24 cellular contexts compared by ENCODE assay signal in the genomic region with DNA sequence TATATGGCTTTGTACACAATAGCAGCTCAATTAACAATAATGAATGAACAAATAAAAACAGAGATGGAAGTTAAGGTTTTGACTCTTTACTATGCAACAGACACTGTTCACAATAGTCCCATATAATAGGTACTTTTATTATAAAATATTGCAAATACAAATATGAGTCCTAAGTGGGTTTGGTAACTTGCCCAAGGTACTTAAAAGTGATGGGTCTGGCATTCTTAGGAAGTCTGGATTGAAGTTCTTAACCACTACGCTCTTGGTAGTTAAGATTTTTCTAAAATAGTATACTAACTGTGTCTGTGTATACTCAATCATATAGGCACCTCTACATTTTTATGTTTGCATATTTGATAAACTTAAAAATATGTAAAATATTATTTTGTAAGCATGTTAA. TPM values are rescaled to one million over a fixed set of nuclear protein-coding genes. Genes with fewer than 3 reads are reported as not detected.
DNase-seq lines count a peak whose midpoint lies in the region; ATAC-seq, FAIRE-seq and TF ChIP-seq lines count a peak whose summit lies in the region.
"Had no signal": no experiment of that assay in that cellular context is flagged by ENCODE, and none has a peak within 500 bp of the region (broad histone marks: within the 10 kb centered on the region; RNA-seq: fewer than 3 reads in every experiment).

No MANE protein-coding gene starts in this region.

- ATAC-seq in SK-N-SH treated with all-trans-retinoic acid at 6 μM for 48 hours = no peak
- ATAC-seq: GM12878 had no signal

- H4K20me1 ChIP-seq in SK-N-SH (ENCODE audit: insufficient read depth) = no peaks in the 10 kb centered on the region

- H2AFZ ChIP-seq in SK-N-SH (ENCODE audit: low read depth) = no peak overlapping the region

- POLR2A ChIA-PET in SK-N-SH (lab: Yijun Ruan, JAX) = no interaction called here

- no peak overlapping the region for H3K27ac ChIP-seq in SK-N-SH (ENCODE audit: low read depth in 2 of 2, low read length in 1 of 2)
- H3K27ac ChIP-seq: HL-60 had no signal

- H3K4me2 ChIP-seq in SK-N-SH = no peak overlapping the region

- DNase-seq in SK-N-SH = no peak
- DNase-seq in amniotic epithelial cell (ENCODE audit: low read depth) = peak; percentile 56
- DNase-seq in fibroblast of villous mesenchyme (ENCODE audit: low read depth) = peak; percentile 68
- no peak for DNase-seq in putamen (ENCODE audit: low spot score)
- DNase-seq in NCI-H146 treated with DMSO at 0.1 percent for 48 hours (lab: John Stamatoyannopoulos, UW; ENCODE audit: unreplicated experiment) = no peak
- no peak for DNase-seq in urothelium cell line (ENCODE audit: low spot score)
- DNase-seq: 8988T; BE2C; C1 segment of cervical spinal cord; CD4-positive, CD25-positive, alpha-beta regulatory T cell; CD8-positive, alpha-beta memory T cell; COR-L47; DMS 273 treated with DMSO at 0.1 percent for 48 hours; DMS53; DND-41; EL; GOT3; H7 had no signal

- CTCF ChIA-PET in SK-N-SH (lab: Yijun Ruan, JAX) = interaction anchor here (1.6 to 3.8 kb wide), 4 partner anchors 13 to 303 kb away, joined by 4 to 28 read pairs (median 6); no protein-coding TSS in a partner anchor

- H3K27me3 ChIP-seq in SK-N-SH (ENCODE audit: insufficient read depth) = no peaks in the 10 kb centered on the region
- H3K27me3 ChIP-seq: BE2C had no signal

- TF ChIP-seq CTCF in SK-N-SH (IDR thresholded peaks at IDR 0.05) (no peak), fibroblast of villous mesenchyme (IDR thresholded peaks at IDR 0.05; ENCODE audit: insufficient read depth, low read depth, low read length) (no peak)

- no peaks in the 10 kb centered on the region for H3F3A ChIP-seq in SK-N-SH (replicated peaks; ENCODE audit: insufficient read depth)

- no peaks in the 10 kb centered on the region for H3K79me2 ChIP-seq in SK-N-SH (ENCODE audit: insufficient read depth)

- no peak overlapping the region for H3K4me3 ChIP-seq in SK-N-SH (ENCODE audit: low read depth in 2 of 2, low read length in 1 of 2)
- H3K4me3 ChIP-seq in fibroblast of villous mesenchyme (ENCODE audit: low read depth, low read length) = no peak overlapping the region
- H3K4me3 ChIP-seq: GM12878 had no signal

- H3K9ac ChIP-seq in SK-N-SH = no peak overlapping the region

- FAIRE-seq in urothelium cell line (lab: Jason Lieb, UNC) = no peak
- FAIRE-seq: GM12878, HTR-8/SVneo had no signal

- WGBS in SK-N-SH (ENCODE audit: low lambda C conversion rate) = 95% methylated on average over 1 of the region's 1 CpG

- H3K36me3 ChIP-seq in SK-N-SH (replicated peaks in 1 of 2; ENCODE audit: control insufficient read depth in 1 of 2, insufficient read depth in 2 of 2, low read length in 1 of 2) = no peaks in the 10 kb centered on the region

- peaks cover 0 to 5% of the 10 kb centered on the region in 2 experiments; a peak in 2 of 4 replicates for H3K4me1 ChIP-seq in SK-N-SH (ENCODE audit: control insufficient read depth in 1 of 2, insufficient read depth in 2 of 2, low read depth in 1 of 2, low read length in 1 of 2)

- no peaks in the 10 kb centered on the region for H3K9me3 ChIP-seq in SK-N-SH
- H3K9me3 ChIP-seq: BE2C had no signal

- H3K9me2 ChIP-seq in SK-N-SH = no peaks in the 10 kb centered on the region

- no peak for TF ChIP-seq RAD21 in SK-N-SH (IDR thresholded peaks at IDR 0.05; ENCODE audit: low read length)

- no peak for TF ChIP-seq EP300 in SK-N-SH (IDR thresholded peaks at IDR 0.05; ENCODE audit: borderline replicate concordance in 1 of 2, low read depth in 1 of 2, low read length in 1 of 2)

TF ChIP-seq in SK-N-SH treated with all-trans-retinoic acid at 6 μM for 48 hours, 23 proteins besides CTCF, POLR2A, EP300 and RAD21:
- TF ChIP-seq ESRRG (CRISPR knock-in tag; IDR thresholded peaks at IDR 0.05) (no peak), ISL1 (CRISPR knock-in tag; IDR thresholded peaks at IDR 0.05) (peak; percentile 45; the same call in 1 of the 2 replicates)
TF ChIP-seq in SK-N-SH treated with all-trans-retinoic acid at 6 μM for 48 hours: peak in this region for 1.

TF ChIP-seq in SK-N-SH, 30 proteins besides CTCF, POLR2A, EP300 and RAD21:
- TF ChIP-seq, protein P1, sequence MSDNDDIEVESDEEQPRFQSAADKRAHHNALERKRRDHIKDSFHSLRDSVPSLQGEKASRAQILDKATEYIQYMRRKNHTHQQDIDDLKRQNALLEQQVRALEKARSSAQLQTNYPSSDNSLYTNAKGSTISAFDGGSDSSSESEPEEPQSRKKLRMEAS (IDR thresholded peaks at IDR 0.05; ENCODE audit: low read depth) = no peak
- TF ChIP-seq MXI1 (IDR thresholded peaks at IDR 0.05; ENCODE audit: low read depth, low read length) (no peak), RFX5 (IDR thresholded peaks at IDR 0.05; ENCODE audit: low read length) (no peak), ELF1 (IDR thresholded peaks at IDR 0.05) (no peak), FOSL2 (IDR thresholded peaks at IDR 0.05; ENCODE audit: borderline replicate concordance, low read depth) (no peak), MEF2A (IDR thresholded peaks at IDR 0.05; ENCODE audit: borderline replicate concordance, low read depth) (no peak)
- TF ChIP-seq, protein P2, sequence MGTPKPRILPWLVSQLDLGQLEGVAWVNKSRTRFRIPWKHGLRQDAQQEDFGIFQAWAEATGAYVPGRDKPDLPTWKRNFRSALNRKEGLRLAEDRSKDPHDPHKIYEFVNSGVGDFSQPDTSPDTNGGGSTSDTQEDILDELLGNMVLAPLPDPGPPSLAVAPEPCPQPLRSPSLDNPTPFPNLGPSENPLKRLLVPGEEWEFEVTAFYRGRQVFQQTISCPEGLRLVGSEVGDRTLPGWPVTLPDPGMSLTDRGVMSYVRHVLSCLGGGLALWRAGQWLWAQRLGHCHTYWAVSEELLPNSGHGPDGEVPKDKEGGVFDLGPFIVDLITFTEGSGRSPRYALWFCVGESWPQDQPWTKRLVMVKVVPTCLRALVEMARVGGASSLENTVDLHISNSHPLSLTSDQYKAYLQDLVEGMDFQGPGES (IDR thresholded peaks at IDR 0.05; ENCODE audit: low read depth, low read length) = no peak

RNA-seq across cellular contexts. Expression of a gene that starts 55.5 kb away (rescaled TPM):
- 1.5 and 1.8 TPM in 2 replicates for polyA plus RNA-seq in SK-N-SH (2012; rRNA removed)
- polyA plus RNA-seq in SK-N-SH (2012; cell fraction: cytosol; rRNA removed) = 2.3 and 2.7 TPM in 2 replicates
- polyA plus RNA-seq in SK-N-SH (2012; cell fraction: nucleus; rRNA removed) = 0.94 and 2.1 TPM in 2 replicates
- 33.2 and 60.6 TPM in 2 replicates for total RNA-seq in fibroblast of villous mesenchyme
- total RNA-seq: CD8-positive, alpha-beta memory T cell; G401; H7 had no signal
- polyA plus RNA-seq: CD4-positive, CD25-positive, alpha-beta regulatory T cell; CD8-positive, alpha-beta memory T cell; IgD-negative memory B cell had no signal

Comparison
In these comparisons a context has a peak if more than half of its experiments do, and no peak if none do; other contexts are left out.
1. DNase-seq: peak in amniotic epithelial cell (single experiment) and fibroblast of villous mesenchyme (single experiment); none in SK-N-SH (single experiment), putamen (single experiment), NCI-H146 treated with DMSO at 0.1 percent for 48 hours (single experiment) and urothelium cell line (single experiment).